Comparison of ENCODE assay signal across 8 cellular contexts in genomic region chr1:8822383-8823294, GRCh38. TPM values are rescaled to one million over a fixed set of nuclear protein-coding genes. Genes with fewer than 3 reads are reported as not detected.
DNase-seq lines count a peak whose midpoint lies in the region; ATAC-seq and TF ChIP-seq lines count a peak whose summit lies in the region.

No MANE protein-coding gene starts in this region.

- intact Hi-C loops in breast epithelium (cut with DNase I; ENCODE audit: low total_unique reads) = no loop called here

- H3K36me3 ChIP-seq in breast epithelium = no peaks in the 10 kb centered on the region
- H3K36me3 ChIP-seq in lung (ENCODE audit: control insufficient read depth in 2 of 2, insufficient read depth in 2 of 2, low read length in 2 of 2) = no peaks in the 10 kb centered on the region

- H3K4me1 ChIP-seq in breast epithelium (no peaks in the 10 kb centered on the region), lung (ENCODE audit: control insufficient read depth in 2 of 2, insufficient read depth in 2 of 2, low read length in 2 of 2) (peaks cover 4 to 6% of the 10 kb centered on the region in 2 donors)

- H3K27me3 ChIP-seq in breast epithelium (no peaks in the 10 kb centered on the region), lung (ENCODE audit: control insufficient read depth, insufficient read depth) (no peaks in the 10 kb centered on the region)

- 60 to 62% methylated on average over 10 of the region's 10 CpGs for WGBS in lung, 2 donors

- H3K9me3 ChIP-seq in breast epithelium (no peaks in the 10 kb centered on the region), lung (ENCODE audit: control insufficient read depth in 2 of 2, insufficient read depth in 1 of 2, low read length in 1 of 2) (no peaks in the 10 kb centered on the region)

- no peak for TF ChIP-seq POLR2A in breast epithelium (IDR thresholded peaks at IDR 0.05)

- TF ChIP-seq CTCF in breast epithelium (IDR thresholded peaks at IDR 0.05) (no peak), lung (IDR thresholded peaks at IDR 0.05; ENCODE audit: control extremely low read depth, extremely low read depth) (no peak), GM10248 (IDR thresholded peaks at IDR 0.05; ENCODE audit: control extremely low read depth, extremely low read depth, low read depth, missing control alignments) (no peak)

- no peak overlapping the region for H3K4me3 ChIP-seq in breast epithelium
- no peak overlapping the region for H3K4me3 ChIP-seq in lung

- CTCF ChIA-PET in GM10248 (lab: Yijun Ruan, JAX) = interaction anchor here (2.8 to 3.5 kb wide), 2 partner anchors 24 to 26 kb away, joined by 10 to 20 read pairs; no protein-coding TSS in a partner anchor

- POLR2A ChIA-PET in GM10248 (lab: Yijun Ruan, JAX) = no interaction called here

- peak; percentile 99 for DNase-seq in DMS153 (lab: John Stamatoyannopoulos, UW)
- peak; percentile 91 for DNase-seq in NCI-H2081 treated with DMSO at 0.1 percent for 48 hours (lab: John Stamatoyannopoulos, UW)
- no peak for DNase-seq in breast epithelium (ENCODE audit: low spot score in 2 of 2)
- no peak for DNase-seq in lung (ENCODE audit: low spot score)
- no peak for DNase-seq in GM10248 (ENCODE audit: extremely low spot score)
- DNase-seq in GM19240 (ENCODE audit: insufficient read length, low spot score) = no peak

- peak overlapping the region; percentile 45 to 55 for H3K27ac ChIP-seq in breast epithelium
- H3K27ac ChIP-seq in lung (ENCODE audit: low read depth in 1 of 2, low read length in 1 of 2) = peak overlapping the region in 1 of 2 donors; percentile 75

- ATAC-seq in lung (ENCODE audit: insufficient read depth, low FRiP score) (peak; percentile 35), GM19455 (IDR thresholded peaks at IDR 0.05; ENCODE audit: unreplicated experiment) (no peak), HG03571 (IDR thresholded peaks at IDR 0.05; ENCODE audit: unreplicated experiment) (no peak)

RNA-seq across cellular contexts. Expression of gene RERE, which starts 5.2 kb away (rescaled TPM):
- total RNA-seq in breast epithelium = 100 to 1,000 TPM in 2 of 3 donors, 10 to 100 TPM in 1; 65.8 to 166 (median 123) TPM
- 100 to 1,000 TPM in 1 of 2 donors, 10 to 100 TPM in 1; 89.1 to 207 TPM for total RNA-seq in lung
- 10 to 100 TPM; 21.7 to 25.9 TPM for polyA plus RNA-seq in lung

RNA-seq across cellular contexts. Expression of gene ENO1, which starts 55.8 kb away (rescaled TPM):
- total RNA-seq in breast epithelium (100 to 1,000 TPM; 400 to 717 (median 589) TPM), lung (1,000 to 10,000 TPM in 1 of 2 donors, 100 to 1,000 TPM in 1; 449 to 1,342 TPM)
- polyA plus RNA-seq in lung = 1,000 to 10,000 TPM in 1 of 2 donors, 100 to 1,000 TPM in 1; 577 to 1,784 TPM

Comparison
In these comparisons a context has a peak if more than half of its experiments do, and no peak if none do; other contexts are left out.
1. DNase-seq: peak in DMS153 (single experiment) and NCI-H2081 treated with DMSO at 0.1 percent for 48 hours (single experiment); none in breast epithelium (0 of 2), lung (single experiment), GM10248 (single experiment) and GM19240 (single experiment).